ENCODE assay signal across 8 cellular contexts in the genomic region with DNA sequence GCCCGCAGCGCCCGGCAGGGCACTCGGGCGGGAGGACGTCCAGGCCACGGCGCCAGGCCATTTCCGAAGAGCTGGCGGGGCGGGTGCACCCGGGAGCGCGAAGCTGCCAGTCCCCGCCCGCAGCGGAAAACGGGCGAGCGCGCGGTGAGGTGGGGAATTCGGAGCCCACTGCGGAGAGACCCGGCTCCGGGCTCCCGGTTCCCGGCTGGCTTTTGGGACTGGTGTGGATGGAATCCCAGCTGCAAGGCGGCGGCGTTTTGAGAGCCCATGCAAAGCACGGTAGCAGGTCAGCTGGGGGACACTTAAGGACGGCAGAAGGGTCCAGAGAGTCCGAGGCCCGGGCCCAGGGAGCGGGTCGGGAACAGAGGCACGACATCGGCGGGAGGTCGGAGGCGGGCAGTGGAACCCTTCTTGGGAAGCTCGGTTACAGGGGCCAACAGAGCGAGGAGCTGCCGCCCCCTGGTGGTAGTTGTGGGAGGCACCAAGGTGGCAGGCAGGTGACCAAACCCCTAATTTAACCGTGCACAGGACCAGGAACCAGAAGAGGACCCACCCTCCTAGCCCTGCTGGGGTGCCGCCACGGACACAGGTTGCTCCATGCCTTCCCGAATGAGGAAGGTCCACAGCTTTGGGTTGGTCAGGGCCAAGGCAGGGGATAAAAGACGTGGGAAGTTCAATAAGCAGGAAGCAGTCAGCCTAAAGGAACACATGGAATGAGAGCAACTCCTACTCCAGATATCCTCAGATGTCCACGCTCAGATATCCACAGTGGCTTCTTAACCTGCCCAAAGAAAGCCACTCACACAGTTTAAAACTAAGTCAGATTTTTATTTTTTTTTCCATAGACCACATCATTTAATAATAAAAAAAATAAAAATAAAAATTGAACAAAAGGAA. TPM values are rescaled to one million over a fixed set of nuclear protein-coding genes. Genes with fewer than 3 reads are reported as not detected.
DNase-seq lines count a peak whose midpoint lies in the region; ATAC-seq, FAIRE-seq and TF ChIP-seq lines count a peak whose summit lies in the region.

No MANE protein-coding gene starts in this region.

- no peaks in the 10 kb centered on the region for H3K9me3 ChIP-seq in thyroid gland

- peak; percentile 83 for DNase-seq in COLO829 (ENCODE audit: low spot score)
- peak; percentile 43 for DNase-seq in LNCaP clone FGC (ENCODE audit: low read depth)
- peak; percentile 75 for DNase-seq in activated T-helper 1 cell treated with anti-CD3 and anti-CD28 coated beads, Interleukin-12 subunit alpha, Interleukin-12 subunit beta, Interleukin-2, Interleukin-4 antibody, amounts not matched to agents 30 ng/mL and 10 ng/mL and 1 ng/mL, durations not matched to agents 14 hours and 24 hours and 36 hours (ENCODE audit: low spot score)
- peak; percentile 92 for DNase-seq in frontal cortex (ENCODE audit: low spot score in 2 of 2)
- DNase-seq in osteocyte (ENCODE audit: extremely low spot score, unreplicated experiment) = peak; percentile 95
- peak; percentile 88 to 91 for DNase-seq in thyroid gland
- DNase-seq in Kasumi-1 (lab: John Stamatoyannopoulos, UW) = no peak

- no peak overlapping the region for H3K27ac Mint-ChIP-seq in activated T-helper 1 cell treated with anti-CD3 and anti-CD28 coated beads, Interleukin-12 subunit alpha, Interleukin-12 subunit beta, Interleukin-2, Interleukin-4 antibody, amounts not matched to agents 30 ng/mL and 10 ng/mL and 1 ng/mL, durations not matched to agents 14 hours and 24 hours and 36 hours
- peak overlapping the region; percentile 77 for H3K27ac Mint-ChIP-seq in osteocyte (ENCODE audit: unreplicated experiment)

- peaks cover 8% of the 10 kb centered on the region for H3K27me3 Mint-ChIP-seq in activated T-helper 1 cell treated with anti-CD3 and anti-CD28 coated beads, Interleukin-12 subunit alpha, Interleukin-12 subunit beta, Interleukin-2, Interleukin-4 antibody, amounts not matched to agents 30 ng/mL and 10 ng/mL and 1 ng/mL, durations not matched to agents 14 hours and 24 hours and 36 hours (ENCODE audit: insufficient read depth)
- no peaks in the 10 kb centered on the region for H3K27me3 Mint-ChIP-seq in osteocyte (ENCODE audit: unreplicated experiment)

- WGBS in thyroid gland, 2 donors = 3 to 4% methylated on average over 15 to 17 of the region's 51 CpGs

- FAIRE-seq in frontal cortex (lab: Jason Lieb, UNC) = no peak

- H3K27ac ChIP-seq in thyroid gland = peak overlapping the region in 1 of 3 donors; percentile 74

- H3K4me1 ChIP-seq in thyroid gland = peaks cover 4 to 21% of the 10 kb centered on the region in 2 donors

- TF ChIP-seq CTCF in LNCaP clone FGC (IDR thresholded peaks at IDR 0.05; ENCODE audit: control insufficient read depth, extremely low read depth, insufficient read depth) (peak; percentile 94), osteocyte (IDR thresholded peaks at IDR 0.05) (peak; percentile 95), thyroid gland (IDR thresholded peaks at IDR 0.05) (peak; percentile 86 to 96 (median 92))

- peaks cover 21% of the 10 kb centered on the region for H3K4me1 Mint-ChIP-seq in activated T-helper 1 cell treated with anti-CD3 and anti-CD28 coated beads, Interleukin-12 subunit alpha, Interleukin-12 subunit beta, Interleukin-2, Interleukin-4 antibody, amounts not matched to agents 30 ng/mL and 10 ng/mL and 1 ng/mL, durations not matched to agents 14 hours and 24 hours and 36 hours (ENCODE audit: low read depth)
- peaks cover 36% of the 10 kb centered on the region for H3K4me1 Mint-ChIP-seq in osteocyte (ENCODE audit: unreplicated experiment)

- H3K4me3 ChIP-seq in LNCaP clone FGC (ENCODE audit: low read depth, low read length) = peak overlapping the region; percentile 67
- peak overlapping the region in 2 of 3 donors; percentile 14 to 69 for H3K4me3 ChIP-seq in thyroid gland (replicated peaks in 1 of 3)

- peak; percentile 53 for ATAC-seq in GM21737 (IDR thresholded peaks at IDR 0.05; ENCODE audit: unreplicated experiment)

- no peak for TF ChIP-seq POLR2A in thyroid gland (IDR thresholded peaks at IDR 0.05)

- H3K36me3 ChIP-seq in thyroid gland = peaks cover 37 to 38% of the 10 kb centered on the region in 2 donors

- H3K9me3 Mint-ChIP-seq in activated T-helper 1 cell treated with anti-CD3 and anti-CD28 coated beads, Interleukin-12 subunit alpha, Interleukin-12 subunit beta, Interleukin-2, Interleukin-4 antibody, amounts not matched to agents 30 ng/mL and 10 ng/mL and 1 ng/mL, durations not matched to agents 14 hours and 24 hours and 36 hours = no peaks in the 10 kb centered on the region
- H3K9me3 Mint-ChIP-seq in osteocyte (ENCODE audit: unreplicated experiment) = no peaks in the 10 kb centered on the region

- H3K27me3 ChIP-seq in thyroid gland = no peaks in the 10 kb centered on the region

- intact Hi-C loops in activated T-helper 1 cell treated with anti-CD3 and anti-CD28 coated beads, Interleukin-12 subunit alpha, Interleukin-12 subunit beta, Interleukin-2, Interleukin-4 antibody, amounts not matched to agents 30 ng/mL and 10 ng/mL and 1 ng/mL, durations not matched to agents 14 hours and 24 hours and 36 hours (cut with micrococcal nuclease) = loop anchor here (1.0 to 5.0 kb wide), 8 partner anchors 13 to 486 kb away; no protein-coding TSS in a partner anchor
- intact Hi-C loops in thyroid gland (cut with DNase I) = loop anchor here (2.0 kb wide), 1 partner anchor 71 kb away; no protein-coding TSS in a partner anchor

- peak overlapping the region; percentile 86 for H3K4me3 Mint-ChIP-seq in activated T-helper 1 cell treated with anti-CD3 and anti-CD28 coated beads, Interleukin-12 subunit alpha, Interleukin-12 subunit beta, Interleukin-2, Interleukin-4 antibody, amounts not matched to agents 30 ng/mL and 10 ng/mL and 1 ng/mL, durations not matched to agents 14 hours and 24 hours and 36 hours
- H3K4me3 Mint-ChIP-seq in osteocyte (ENCODE audit: unreplicated experiment) = peak overlapping the region; percentile 81

- H3K36me3 Mint-ChIP-seq in activated T-helper 1 cell treated with anti-CD3 and anti-CD28 coated beads, Interleukin-12 subunit alpha, Interleukin-12 subunit beta, Interleukin-2, Interleukin-4 antibody, amounts not matched to agents 30 ng/mL and 10 ng/mL and 1 ng/mL, durations not matched to agents 14 hours and 24 hours and 36 hours (ENCODE audit: low read depth) = peaks cover 28% of the 10 kb centered on the region
- H3K36me3 Mint-ChIP-seq in osteocyte (ENCODE audit: unreplicated experiment) = peaks cover 19% of the 10 kb centered on the region

RNA-seq across cellular contexts. Expression of gene CDH24, which starts 0.7 kb away (rescaled TPM):
- 1.0 and 1.2 TPM in 2 replicates for total RNA-seq in activated T-helper 1 cell treated with anti-CD3 and anti-CD28 coated beads, Interleukin-12 subunit alpha, Interleukin-12 subunit beta, Interleukin-2, Interleukin-4 antibody, amounts not matched to agents 30 ng/mL and 10 ng/mL and 1 ng/mL, durations not matched to agents 14 hours and 24 hours and 36 hours
- total RNA-seq in frontal cortex = 9.4 TPM
- total RNA-seq in osteocyte = 13.3 and 13.7 TPM in 2 replicates
- 1 to 10 TPM; 2.9 to 7.8 (median 5.6) TPM for total RNA-seq in thyroid gland

RNA-seq across cellular contexts. Expression of gene PSMB11, which starts 16.0 kb away (rescaled TPM):
- total RNA-seq in activated T-helper 1 cell treated with anti-CD3 and anti-CD28 coated beads, Interleukin-12 subunit alpha, Interleukin-12 subunit beta, Interleukin-2, Interleukin-4 antibody, amounts not matched to agents 30 ng/mL and 10 ng/mL and 1 ng/mL, durations not matched to agents 14 hours and 24 hours and 36 hours = not detected in 2 replicates
- total RNA-seq in frontal cortex = under 0.01 TPM
- not detected in 2 replicates for total RNA-seq in osteocyte
- total RNA-seq in thyroid gland = not detected

RNA-seq across cellular contexts. Expression of gene PSMB5, which starts 23.3 kb away (rescaled TPM):
- 144 and 148 TPM in 2 replicates for total RNA-seq in activated T-helper 1 cell treated with anti-CD3 and anti-CD28 coated beads, Interleukin-12 subunit alpha, Interleukin-12 subunit beta, Interleukin-2, Interleukin-4 antibody, amounts not matched to agents 30 ng/mL and 10 ng/mL and 1 ng/mL, durations not matched to agents 14 hours and 24 hours and 36 hours
- total RNA-seq in frontal cortex = 194 TPM
- total RNA-seq in osteocyte = 144 and 147 TPM in 2 replicates
- total RNA-seq in thyroid gland = 100 to 1,000 TPM in 2 of 4 donors, 10 to 100 TPM in 2; 75.7 to 215 (median 113) TPM

RNA-seq across cellular contexts. Expression of gene ACIN1, which starts 36.9 kb away (rescaled TPM):
- total RNA-seq in activated T-helper 1 cell treated with anti-CD3 and anti-CD28 coated beads, Interleukin-12 subunit alpha, Interleukin-12 subunit beta, Interleukin-2, Interleukin-4 antibody, amounts not matched to agents 30 ng/mL and 10 ng/mL and 1 ng/mL, durations not matched to agents 14 hours and 24 hours and 36 hours = 221 and 225 TPM in 2 replicates
- total RNA-seq in frontal cortex = 73.0 TPM
- 219 and 241 TPM in 2 replicates for total RNA-seq in osteocyte
- 100 to 1,000 TPM; 143 to 195 (median 152) TPM for total RNA-seq in thyroid gland

RNA-seq across cellular contexts. Expression of gene C14orf119, which starts 37.3 kb away (rescaled TPM):
- total RNA-seq in activated T-helper 1 cell treated with anti-CD3 and anti-CD28 coated beads, Interleukin-12 subunit alpha, Interleukin-12 subunit beta, Interleukin-2, Interleukin-4 antibody, amounts not matched to agents 30 ng/mL and 10 ng/mL and 1 ng/mL, durations not matched to agents 14 hours and 24 hours and 36 hours = 49.7 and 55.6 TPM in 2 replicates
- 22.0 TPM for total RNA-seq in frontal cortex
- total RNA-seq in osteocyte = 51.8 and 61.3 TPM in 2 replicates
- total RNA-seq in thyroid gland = 10 to 100 TPM; 21.3 to 37.1 (median 28.9) TPM

Comparison
In these comparisons a context has a peak if more than half of its experiments do, and no peak if none do; other contexts are left out.
1. DNase-seq: peak in COLO829 (single experiment), LNCaP clone FGC (single experiment), activated T-helper 1 cell treated with anti-CD3 and anti-CD28 coated beads, Interleukin-12 subunit alpha, Interleukin-12 subunit beta, Interleukin-2, Interleukin-4 antibody, amounts not matched to agents 30 ng/mL and 10 ng/mL and 1 ng/mL, durations not matched to agents 14 hours and 24 hours and 36 hours (single experiment), frontal cortex (2 of 2), osteocyte (single experiment) and thyroid gland (2 of 2); none in Kasumi-1 (0 of 2).
2. Peak in every context shown above with its lines, with median percentiles within 50 percentile points of each other: CTCF ChIP-seq.